In genomic region chr3:17158941-17159682, GRCh38 we compare ENCODE assay signal across 17 cellular contexts.
A peak's percentile ranks its signal among the peaks of the same experiment; 100 is the strongest.
DNase-seq lines count a peak whose midpoint lies in the region; ATAC-seq and TF ChIP-seq lines count a peak whose summit lies in the region.
"Had no signal": no experiment of that assay in that cellular context is flagged by ENCODE, and none has a peak within 500 bp of the region (broad histone marks: within the 10 kb centered on the region; RNA-seq: fewer than 3 reads in every experiment).

No MANE protein-coding gene starts in this region.

- no peak overlapping the region for H3K4me3 Mint-ChIP-seq in CD4-positive, CD25-positive, alpha-beta regulatory T cell
- H3K4me3 Mint-ChIP-seq: GM23338; naive thymus-derived CD8-positive, alpha-beta T cell; T-helper 1 cell treated with Interleukin-12 subunit alpha and Interleukin-12 subunit beta and Interleukin-4 antibody, amounts not matched to agents 30 μg/mL and 1 μg/mL, for 36 hours had no signal

- no peak overlapping the region for H3K27ac ChIP-seq in CD4-positive, CD25-positive, alpha-beta regulatory T cell (ENCODE audit: insufficient read depth, low read length, poor library complexity, severe bottlenecking)
- H3K27ac ChIP-seq in angular gyrus (ENCODE audit: low read depth, low read length): peak overlapping the region; percentile 43
- peak overlapping the region; percentile 92 for H3K27ac ChIP-seq in right cardiac atrium (ENCODE audit: low read length)
- H3K27ac ChIP-seq in coronary artery: no peak overlapping the region
- no peak overlapping the region for H3K27ac ChIP-seq in aorta (ENCODE audit: low read depth in 1 of 2, low read length in 2 of 2)
- H3K27ac ChIP-seq: brain microvascular endothelial cell, PC-9, suprapubic skin had no signal

- no peaks in the 10 kb centered on the region for H3K4me1 ChIP-seq in CD4-positive, CD25-positive, alpha-beta regulatory T cell (ENCODE audit: control insufficient read depth, insufficient read depth, low read length, poor library complexity, severe bottlenecking)
- H3K4me1 ChIP-seq in right cardiac atrium (ENCODE audit: control insufficient read depth, insufficient read depth, low read length) (peaks cover 5% of the 10 kb centered on the region), aorta (ENCODE audit: control insufficient read depth in 1 of 2, insufficient read depth in 2 of 2, low read length in 2 of 2) (no peaks in the 10 kb centered on the region)
- H3K4me1 ChIP-seq: suprapubic skin had no signal

- no peak for ATAC-seq in CD4-positive, CD25-positive, alpha-beta regulatory T cell (ENCODE audit: low read depth in 2 of 2)
- peak; percentile 69 to 80 for ATAC-seq in right cardiac atrium
- no peak for ATAC-seq in aorta (ENCODE audit: low FRiP score)
- ATAC-seq in HG03039 (IDR thresholded peaks at IDR 0.05; ENCODE audit: unreplicated experiment): no peak
- ATAC-seq: GM23338; left colon; naive thymus-derived CD8-positive, alpha-beta T cell had no signal

- intact Hi-C loops in right cardiac atrium (cut with DNase I): no loop called here
- intact Hi-C loops in aorta (cut with DNase I): loop anchor here in 1 of 2 donors (5.0 kb wide), 1 partner anchor 73 kb away; no protein-coding TSS in a partner anchor

- WGBS in right cardiac atrium: 77% methylated on average over 8 of the region's 8 CpGs
- WGBS in aorta, 2 donors: 96 to 98% methylated on average over 8 of the region's 8 CpGs

- peaks cover 55% of the 10 kb centered on the region for H3K36me3 Mint-ChIP-seq in CD4-positive, CD25-positive, alpha-beta regulatory T cell

- H3K4me3 ChIP-seq in CD4-positive, CD25-positive, alpha-beta regulatory T cell (ENCODE audit: low read depth, low read length): no peak overlapping the region
- H3K4me3 ChIP-seq in right cardiac atrium (ENCODE audit: low read length) (no peak overlapping the region), coronary artery (no peak overlapping the region), aorta (ENCODE audit: low read length in 2 of 2) (no peak overlapping the region)
- H3K4me3 ChIP-seq: GM23338, PC-9, suprapubic skin had no signal

- H3K4me1 Mint-ChIP-seq in CD4-positive, CD25-positive, alpha-beta regulatory T cell: peaks cover 0 to under 1% (median 0%) of the 10 kb centered on the region in 4 donors
- H3K4me1 Mint-ChIP-seq: GM23338 had no signal

- no peak for TF ChIP-seq CTCF in coronary artery (IDR thresholded peaks at IDR 0.05)

- no peaks in the 10 kb centered on the region for H3K27me3 ChIP-seq in CD4-positive, CD25-positive, alpha-beta regulatory T cell (ENCODE audit: control insufficient read depth, insufficient read depth, low read length)
- H3K27me3 ChIP-seq in right cardiac atrium (ENCODE audit: control insufficient read depth, insufficient read depth) (no peaks in the 10 kb centered on the region), aorta (ENCODE audit: control insufficient read depth in 1 of 2, insufficient read depth in 2 of 2, low read length in 1 of 2) (no peaks in the 10 kb centered on the region)
- H3K27me3 ChIP-seq: brain microvascular endothelial cell, suprapubic skin had no signal

- DNase-seq in CD4-positive, CD25-positive, alpha-beta regulatory T cell: no peak
- DNase-seq in HPDE6-E6E7 (ENCODE audit: extremely low spot score): peak; percentile 0
- peak; percentile 46 to 77 (median 71) for DNase-seq in right cardiac atrium
- no peak for DNase-seq in coronary artery (ENCODE audit: low spot score)
- no peak for DNase-seq in aorta
- no peak for DNase-seq in NCI-H748 treated with DMSO at 0.1 percent for 48 hours (lab: John Stamatoyannopoulos, UW)
- DNase-seq: brain microvascular endothelial cell; C1 segment of cervical spinal cord; left colon; MM.1S; naive thymus-derived CD8-positive, alpha-beta T cell; PC-9 had no signal

- H3K9me3 Mint-ChIP-seq in CD4-positive, CD25-positive, alpha-beta regulatory T cell: peaks cover 0 to under 1% (median 0%) of the 10 kb centered on the region in 7 donors
- H3K9me3 Mint-ChIP-seq: GM23338; naive thymus-derived CD8-positive, alpha-beta T cell; T-helper 1 cell treated with Interleukin-12 subunit alpha and Interleukin-12 subunit beta and Interleukin-4 antibody, amounts not matched to agents 30 μg/mL and 1 μg/mL, for 36 hours had no signal

- peak overlapping the region in 2 of 3 donors; percentile 14 to 15 for H3K27ac Mint-ChIP-seq in CD4-positive, CD25-positive, alpha-beta regulatory T cell
- H3K27ac Mint-ChIP-seq: GM23338; T-helper 1 cell treated with Interleukin-12 subunit alpha and Interleukin-12 subunit beta and Interleukin-4 antibody, amounts not matched to agents 30 μg/mL and 1 μg/mL, for 36 hours had no signal

- no peaks in the 10 kb centered on the region for H3K27me3 Mint-ChIP-seq in CD4-positive, CD25-positive, alpha-beta regulatory T cell
- H3K27me3 Mint-ChIP-seq: naive thymus-derived CD8-positive, alpha-beta T cell had no signal

- peaks cover 33% of the 10 kb centered on the region for H3K36me3 ChIP-seq in CD4-positive, CD25-positive, alpha-beta regulatory T cell (ENCODE audit: control insufficient read depth, insufficient read depth, low read length)
- H3K36me3 ChIP-seq in aorta (ENCODE audit: control insufficient read depth in 1 of 2, insufficient read depth in 2 of 2, low read length in 1 of 2): no peaks in the 10 kb centered on the region
- H3K36me3 ChIP-seq: brain microvascular endothelial cell had no signal

- H3K9me3 ChIP-seq in CD4-positive, CD25-positive, alpha-beta regulatory T cell (ENCODE audit: control insufficient read depth in 2 of 2, low read length in 2 of 2): no peaks in the 10 kb centered on the region
- no peaks in the 10 kb centered on the region for H3K9me3 ChIP-seq in right cardiac atrium (ENCODE audit: control insufficient read depth, low read length)
- H3K9me3 ChIP-seq in aorta (ENCODE audit: control insufficient read depth, low read length): no peaks in the 10 kb centered on the region

Comparison
In these comparisons a context has a peak if more than half of its experiments do, and no peak if none do; other contexts are left out.
1. ATAC-seq: peak in right cardiac atrium (2 of 2); none in CD4-positive, CD25-positive, alpha-beta regulatory T cell (0 of 2), aorta (single experiment) and HG03039 (single experiment).
2. DNase-seq: peak in HPDE6-E6E7 (single experiment) and right cardiac atrium (3 of 3); none in CD4-positive, CD25-positive, alpha-beta regulatory T cell (0 of 3), coronary artery (single experiment), aorta (0 of 2) and NCI-H748 treated with DMSO at 0.1 percent for 48 hours (single experiment).
3. H3K27ac ChIP-seq: peak in angular gyrus (single experiment) and right cardiac atrium (single experiment); none in CD4-positive, CD25-positive, alpha-beta regulatory T cell (single experiment), coronary artery (0 of 2) and aorta (0 of 2).